Comparison of ENCODE assay signal across 12 cellular contexts in the genomic region with DNA sequence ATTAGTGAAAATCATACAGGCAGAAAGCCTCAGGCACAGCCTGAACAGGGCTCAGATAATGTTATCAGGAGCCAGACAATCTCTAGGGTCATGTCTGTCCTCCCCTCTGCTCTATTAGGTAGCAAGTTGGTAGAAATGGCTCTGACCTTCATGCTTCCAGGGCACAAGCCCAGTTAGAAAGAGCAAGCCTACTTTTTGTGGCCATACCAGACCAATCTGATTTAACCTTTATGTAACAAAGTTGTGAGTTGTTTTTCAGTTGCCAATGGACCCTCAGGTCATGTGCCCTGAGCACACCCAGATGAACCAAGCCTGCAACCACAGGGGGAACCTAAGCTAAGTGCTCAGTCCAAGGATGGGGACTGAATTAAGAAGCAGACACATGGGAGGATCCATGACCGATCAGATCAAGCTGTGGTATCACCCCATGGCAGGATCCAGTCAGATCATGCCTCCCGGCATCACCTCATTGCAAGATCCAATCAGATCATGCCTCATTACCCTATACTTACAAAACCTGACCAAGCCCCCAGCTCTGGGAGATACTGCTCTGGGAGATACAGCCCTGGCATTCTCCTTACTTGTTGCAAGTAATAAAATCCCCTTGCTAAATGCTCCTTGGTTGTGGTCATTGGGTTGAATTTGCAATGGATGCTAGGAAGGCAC. TPM values are rescaled to one million over a fixed set of nuclear protein-coding genes. Genes with fewer than 3 reads are reported as not detected.
DNase-seq lines count a peak whose midpoint lies in the region; ATAC-seq and TF ChIP-seq lines count a peak whose summit lies in the region.
"Had no signal": no experiment of that assay in that cellular context is flagged by ENCODE, and none has a peak within 500 bp of the region (broad histone marks: within the 10 kb centered on the region; RNA-seq: fewer than 3 reads in every experiment).

No MANE protein-coding gene starts in this region.

- no peaks in the 10 kb centered on the region for H3K9me3 ChIP-seq in cardiac muscle cell (ENCODE audit: low read depth)
- H3K9me3 ChIP-seq in colonic mucosa, result no peaks in the 10 kb centered on the region
- H3K9me3 ChIP-seq in muscle layer of colon (ENCODE audit: low read length), result no peaks in the 10 kb centered on the region
- H3K9me3 ChIP-seq in uterus, result no peaks in the 10 kb centered on the region

- H3K27ac ChIP-seq in cardiac muscle cell, result peak overlapping the region; percentile 69
- H3K27ac ChIP-seq in colonic mucosa, result peak overlapping the region; percentile 61
- H3K27ac ChIP-seq in muscle layer of colon (ENCODE audit: low read depth, low read length), result peak overlapping the region; percentile 12
- H3K27ac ChIP-seq in uterus, result peak overlapping the region; percentile 82 to 86

- H3K4me1 ChIP-seq in cardiac muscle cell (ENCODE audit: low read depth) (peaks cover 13% of the 10 kb centered on the region), colonic mucosa (peaks cover 15% of the 10 kb centered on the region), muscle layer of colon (ENCODE audit: insufficient read depth, low read length) (peaks cover 34% of the 10 kb centered on the region), uterus (peaks cover 0 to 4% of the 10 kb centered on the region in 2 donors)

- TF ChIP-seq POLR2A in uterus (IDR thresholded peaks at IDR 0.05), result no peak

- DNase-seq in cardiac muscle cell (ENCODE audit: low read depth in 1 of 2, low spot score in 1 of 2) (peak; percentile 11 to 19), left cardiac atrium (no peak), colonic mucosa (no peak), uterus (no peak), NCI-H128 (lab: John Stamatoyannopoulos, UW; ENCODE audit: unreplicated experiment) (no peak), dermis blood vessel endothelial cell (no peak)
- DNase-seq: central memory CD4-positive, alpha-beta T cell; NCI-H1694 treated with DMSO at 0.1 percent for 48 hours had no signal

- intact Hi-C loops in left cardiac atrium (cut with DNase I), result no loop called here
- intact Hi-C loops in colonic mucosa (cut with DNase I), result no loop called here
- intact Hi-C loops in uterus (cut with DNase I; ENCODE audit: low total_unique reads), result no loop called here

- peak overlapping the region in 1 of 2 donors; percentile 48 for H3K9ac ChIP-seq in colonic mucosa (ENCODE audit: low read depth in 2 of 2, low read length in 2 of 2)
- no peak overlapping the region for H3K9ac ChIP-seq in muscle layer of colon (ENCODE audit: low read length)

- H3K27me3 ChIP-seq in cardiac muscle cell (no peaks in the 10 kb centered on the region), colonic mucosa (no peaks in the 10 kb centered on the region), muscle layer of colon (ENCODE audit: control insufficient read depth in 1 of 2, insufficient read depth in 2 of 2, low read length in 2 of 2) (no peaks in the 10 kb centered on the region), uterus (no peaks in the 10 kb centered on the region)

- H3K4me3 ChIP-seq in cardiac muscle cell, result no peak overlapping the region
- no peak overlapping the region for H3K4me3 ChIP-seq in colonic mucosa
- H3K4me3 ChIP-seq in muscle layer of colon (ENCODE audit: low read depth in 1 of 2, low read length in 2 of 2), result no peak overlapping the region
- H3K4me3 ChIP-seq in uterus, result no peak overlapping the region
- H3K4me3 ChIP-seq: SK-N-MC had no signal

- ATAC-seq in left cardiac atrium, result no peak
- no peak for ATAC-seq in HG03521 (IDR thresholded peaks at IDR 0.05; ENCODE audit: unreplicated experiment)

- no peaks in the 10 kb centered on the region for H3K36me3 ChIP-seq in cardiac muscle cell
- no peaks in the 10 kb centered on the region for H3K36me3 ChIP-seq in colonic mucosa
- peaks cover 15% of the 10 kb centered on the region for H3K36me3 ChIP-seq in muscle layer of colon (ENCODE audit: insufficient read depth, low read length)
- H3K36me3 ChIP-seq in uterus, result no peaks in the 10 kb centered on the region

- no peak for TF ChIP-seq CTCF in cardiac muscle cell (IDR thresholded peaks at IDR 0.05; ENCODE audit: low read depth, low read length)
- no peak for TF ChIP-seq CTCF in colonic mucosa (IDR thresholded peaks at IDR 0.05)
- TF ChIP-seq CTCF in uterus (IDR thresholded peaks at IDR 0.05), result no peak

RNA-seq across cellular contexts. Expression of a gene that starts 18.8 kb away (rescaled TPM):
- not detected in 2 replicates for total RNA-seq in cardiac muscle cell
- not detected in 2 replicates for polyA plus RNA-seq in cardiac muscle cell
- total RNA-seq in left cardiac atrium, result not detected
- not detected for total RNA-seq in colonic mucosa
- not detected for total RNA-seq in uterus
- not detected in 2 replicates for total RNA-seq in dermis blood vessel endothelial cell
- total RNA-seq: pulmonary artery endothelial cell had no signal

Comparison
In these comparisons a context has a peak if more than half of its experiments do, and no peak if none do; other contexts are left out.
1. DNase-seq: peak in cardiac muscle cell (2 of 2); none in left cardiac atrium (single experiment), colonic mucosa (single experiment), uterus (0 of 2), NCI-H128 (single experiment) and dermis blood vessel endothelial cell (single experiment).
2. H3K27ac ChIP-seq: peak in every context shown above with its lines; median percentile 84 in uterus; 69 in cardiac muscle cell; 61 in colonic mucosa; 12 in muscle layer of colon.